In the genomic region with DNA sequence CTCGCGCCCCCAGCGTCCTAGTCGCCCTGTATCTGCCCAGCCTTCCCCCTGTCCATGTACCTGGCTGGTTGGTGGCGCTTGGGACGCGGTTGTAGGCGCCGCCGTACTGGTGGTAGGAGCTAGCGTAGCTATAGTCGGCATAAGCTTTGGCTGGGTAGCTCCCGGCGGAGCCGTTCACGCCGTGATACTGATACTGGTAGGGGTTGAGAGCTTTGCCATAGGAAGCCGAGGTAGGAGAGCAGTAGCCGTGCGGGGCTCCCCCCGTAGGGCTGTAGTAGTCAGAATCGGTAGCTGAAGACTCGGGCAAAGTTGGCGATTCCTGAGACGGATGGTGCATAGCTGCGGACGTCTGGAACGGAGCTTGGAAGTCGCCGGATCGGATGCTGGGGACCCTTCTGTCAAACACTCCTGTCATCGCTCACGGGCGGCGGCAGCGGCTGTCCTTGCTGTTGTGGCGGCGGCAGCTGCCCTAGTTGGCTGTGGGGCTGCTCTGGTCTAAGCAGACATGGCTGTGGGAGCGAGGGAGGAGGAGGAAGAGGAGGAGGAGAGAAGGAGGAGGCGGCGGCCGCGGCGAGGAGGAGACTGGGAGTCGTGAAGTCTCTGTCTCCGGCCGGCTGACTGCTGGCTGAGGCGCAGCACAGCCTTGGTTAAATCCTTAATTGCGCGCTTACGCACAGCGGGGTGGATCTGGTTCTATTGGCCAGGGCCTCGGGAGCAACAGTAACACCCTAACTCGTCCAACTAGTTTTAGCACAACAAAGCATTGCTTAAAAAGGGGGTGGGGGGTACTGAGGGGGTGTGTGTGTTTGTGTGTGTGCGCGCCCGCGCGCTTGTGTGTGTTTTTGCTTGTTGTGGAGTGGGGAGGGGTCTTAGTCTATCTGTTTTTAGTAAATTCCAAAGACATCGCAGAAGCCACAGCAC, we compare ENCODE assay signal across 1 cellular context.
A peak's percentile ranks its signal among the peaks of the same experiment; 100 is the strongest.
TF ChIP-seq lines count a peak whose summit lies in the region.

A gene (minus strand): TSS at position 623 of the 921 bp plus-strand sequence. CDS start 208 bp downstream, at position 415.

TF ChIP-seq in HepG2, 621 proteins besides CTCF, POLR2A, EP300 and RAD21 (continued from another document and continues in another):
- TF ChIP-seq, protein P1, sequence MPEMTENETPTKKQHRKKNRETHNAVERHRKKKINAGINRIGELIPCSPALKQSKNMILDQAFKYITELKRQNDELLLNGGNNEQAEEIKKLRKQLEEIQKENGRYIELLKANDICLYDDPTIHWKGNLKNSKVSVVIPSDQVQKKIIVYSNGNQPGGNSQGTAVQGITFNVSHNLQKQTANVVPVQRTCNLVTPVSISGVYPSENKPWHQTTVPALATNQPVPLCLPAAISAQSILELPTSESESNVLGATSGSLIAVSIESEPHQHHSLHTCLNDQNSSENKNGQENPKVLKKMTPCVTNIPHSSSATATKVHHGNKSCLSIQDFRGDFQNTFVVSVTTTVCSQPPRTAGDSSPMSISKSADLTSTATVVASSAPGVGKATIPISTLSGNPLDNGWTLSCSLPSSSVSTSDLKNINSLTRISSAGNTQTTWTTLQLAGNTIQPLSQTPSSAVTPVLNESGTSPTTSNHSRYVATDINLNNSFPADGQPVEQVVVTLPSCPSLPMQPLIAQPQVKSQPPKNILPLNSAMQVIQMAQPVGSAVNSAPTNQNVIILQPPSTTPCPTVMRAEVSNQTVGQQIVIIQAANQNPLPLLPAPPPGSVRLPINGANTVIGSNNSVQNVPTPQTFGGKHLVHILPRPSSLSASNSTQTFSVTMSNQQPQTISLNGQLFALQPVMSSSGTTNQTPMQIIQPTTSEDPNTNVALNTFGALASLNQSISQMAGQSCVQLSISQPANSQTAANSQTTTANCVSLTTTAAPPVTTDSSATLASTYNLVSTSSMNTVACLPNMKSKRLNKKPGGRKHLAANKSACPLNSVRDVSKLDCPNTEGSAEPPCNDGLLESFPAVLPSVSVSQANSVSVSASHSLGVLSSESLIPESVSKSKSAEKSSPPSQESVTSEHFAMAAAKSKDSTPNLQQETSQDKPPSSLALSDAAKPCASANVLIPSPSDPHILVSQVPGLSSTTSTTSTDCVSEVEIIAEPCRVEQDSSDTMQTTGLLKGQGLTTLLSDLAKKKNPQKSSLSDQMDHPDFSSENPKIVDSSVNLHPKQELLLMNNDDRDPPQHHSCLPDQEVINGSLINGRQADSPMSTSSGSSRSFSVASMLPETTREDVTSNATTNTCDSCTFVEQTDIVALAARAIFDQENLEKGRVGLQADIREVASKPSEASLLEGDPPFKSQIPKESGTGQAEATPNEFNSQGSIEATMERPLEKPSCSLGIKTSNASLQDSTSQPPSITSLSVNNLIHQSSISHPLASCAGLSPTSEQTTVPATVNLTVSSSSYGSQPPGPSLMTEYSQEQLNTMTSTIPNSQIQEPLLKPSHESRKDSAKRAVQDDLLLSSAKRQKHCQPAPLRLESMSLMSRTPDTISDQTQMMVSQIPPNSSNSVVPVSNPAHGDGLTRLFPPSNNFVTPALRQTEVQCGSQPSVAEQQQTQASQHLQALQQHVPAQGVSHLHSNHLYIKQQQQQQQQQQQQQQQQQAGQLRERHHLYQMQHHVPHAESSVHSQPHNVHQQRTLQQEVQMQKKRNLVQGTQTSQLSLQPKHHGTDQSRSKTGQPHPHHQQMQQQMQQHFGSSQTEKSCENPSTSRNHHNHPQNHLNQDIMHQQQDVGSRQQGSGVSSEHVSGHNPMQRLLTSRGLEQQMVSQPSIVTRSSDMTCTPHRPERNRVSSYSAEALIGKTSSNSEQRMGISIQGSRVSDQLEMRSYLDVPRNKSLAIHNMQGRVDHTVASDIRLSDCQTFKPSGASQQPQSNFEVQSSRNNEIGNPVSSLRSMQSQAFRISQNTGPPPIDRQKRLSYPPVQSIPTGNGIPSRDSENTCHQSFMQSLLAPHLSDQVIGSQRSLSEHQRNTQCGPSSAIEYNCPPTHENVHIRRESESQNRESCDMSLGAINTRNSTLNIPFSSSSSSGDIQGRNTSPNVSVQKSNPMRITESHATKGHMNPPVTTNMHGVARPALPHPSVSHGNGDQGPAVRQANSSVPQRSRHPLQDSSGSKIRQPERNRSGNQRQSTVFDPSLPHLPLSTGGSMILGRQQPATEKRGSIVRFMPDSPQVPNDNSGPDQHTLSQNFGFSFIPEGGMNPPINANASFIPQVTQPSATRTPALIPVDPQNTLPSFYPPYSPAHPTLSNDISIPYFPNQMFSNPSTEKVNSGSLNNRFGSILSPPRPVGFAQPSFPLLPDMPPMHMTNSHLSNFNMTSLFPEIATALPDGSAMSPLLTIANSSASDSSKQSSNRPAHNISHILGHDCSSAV (CRISPR knock-in tag; IDR thresholded peaks at IDR 0.05; ENCODE audit: borderline replicate concordance), result no peak
- TF ChIP-seq ZMAT3 (CRISPR knock-in tag; conservative IDR thresholded peaks at IDR 0.05) (no peak), ETV6 (CRISPR knock-in tag; conservative IDR thresholded peaks at IDR 0.05) (no peak), RELA (CRISPR knock-in tag; IDR thresholded peaks at IDR 0.05) (no peak), ZNF260 (CRISPR knock-in tag; IDR thresholded peaks at IDR 0.05; ENCODE audit: borderline replicate concordance, low read depth) (no peak), ZFP36L1 (CRISPR knock-in tag; IDR thresholded peaks at IDR 0.05) (no peak), ZNF850 (CRISPR knock-in tag; conservative IDR thresholded peaks at IDR 0.05) (no peak), CEBPG (CRISPR knock-in tag; IDR thresholded peaks at IDR 0.05) (no peak), HNRNPLL (IDR thresholded peaks at IDR 0.05; ENCODE audit: low read depth, low read length, poor library complexity, severe bottlenecking) (peak; percentile 88), ZSCAN12 (CRISPR knock-in tag; IDR thresholded peaks at IDR 0.05) (no peak), ZSCAN21 (CRISPR knock-in tag; IDR thresholded peaks at IDR 0.05; ENCODE audit: borderline replicate concordance) (0 out of 2 replicates have a peak, but pooled peaks have one; percentile 30), ELF3 (CRISPR knock-in tag; IDR thresholded peaks at IDR 0.05) (no peak), KDM2A (CRISPR knock-in tag; IDR thresholded peaks at IDR 0.05; ENCODE audit: borderline replicate concordance, low read depth) (peak; percentile 9; the same call in 1 of the 2 replicates)
- TF ChIP-seq, protein P2, sequence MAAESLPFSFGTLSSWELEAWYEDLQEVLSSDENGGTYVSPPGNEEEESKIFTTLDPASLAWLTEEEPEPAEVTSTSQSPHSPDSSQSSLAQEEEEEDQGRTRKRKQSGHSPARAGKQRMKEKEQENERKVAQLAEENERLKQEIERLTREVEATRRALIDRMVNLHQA (CRISPR knock-in tag; IDR thresholded peaks at IDR 0.05), result no peak
- TF ChIP-seq, protein P3, sequence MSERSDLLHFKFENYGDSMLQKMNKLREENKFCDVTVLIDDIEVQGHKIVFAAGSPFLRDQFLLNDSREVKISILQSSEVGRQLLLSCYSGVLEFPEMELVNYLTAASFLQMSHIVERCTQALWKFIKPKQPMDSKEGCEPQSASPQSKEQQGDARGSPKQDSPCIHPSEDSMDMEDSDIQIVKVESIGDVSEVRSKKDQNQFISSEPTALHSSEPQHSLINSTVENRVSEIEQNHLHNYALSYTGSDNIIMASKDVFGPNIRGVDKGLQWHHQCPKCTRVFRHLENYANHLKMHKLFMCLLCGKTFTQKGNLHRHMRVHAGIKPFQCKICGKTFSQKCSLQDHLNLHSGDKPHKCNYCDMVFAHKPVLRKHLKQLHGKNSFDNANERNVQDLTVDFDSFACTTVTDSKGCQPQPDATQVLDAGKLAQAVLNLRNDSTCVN (CRISPR knock-in tag; IDR thresholded peaks at IDR 0.05; ENCODE audit: borderline replicate concordance), result no peak
- TF ChIP-seq, protein P4, sequence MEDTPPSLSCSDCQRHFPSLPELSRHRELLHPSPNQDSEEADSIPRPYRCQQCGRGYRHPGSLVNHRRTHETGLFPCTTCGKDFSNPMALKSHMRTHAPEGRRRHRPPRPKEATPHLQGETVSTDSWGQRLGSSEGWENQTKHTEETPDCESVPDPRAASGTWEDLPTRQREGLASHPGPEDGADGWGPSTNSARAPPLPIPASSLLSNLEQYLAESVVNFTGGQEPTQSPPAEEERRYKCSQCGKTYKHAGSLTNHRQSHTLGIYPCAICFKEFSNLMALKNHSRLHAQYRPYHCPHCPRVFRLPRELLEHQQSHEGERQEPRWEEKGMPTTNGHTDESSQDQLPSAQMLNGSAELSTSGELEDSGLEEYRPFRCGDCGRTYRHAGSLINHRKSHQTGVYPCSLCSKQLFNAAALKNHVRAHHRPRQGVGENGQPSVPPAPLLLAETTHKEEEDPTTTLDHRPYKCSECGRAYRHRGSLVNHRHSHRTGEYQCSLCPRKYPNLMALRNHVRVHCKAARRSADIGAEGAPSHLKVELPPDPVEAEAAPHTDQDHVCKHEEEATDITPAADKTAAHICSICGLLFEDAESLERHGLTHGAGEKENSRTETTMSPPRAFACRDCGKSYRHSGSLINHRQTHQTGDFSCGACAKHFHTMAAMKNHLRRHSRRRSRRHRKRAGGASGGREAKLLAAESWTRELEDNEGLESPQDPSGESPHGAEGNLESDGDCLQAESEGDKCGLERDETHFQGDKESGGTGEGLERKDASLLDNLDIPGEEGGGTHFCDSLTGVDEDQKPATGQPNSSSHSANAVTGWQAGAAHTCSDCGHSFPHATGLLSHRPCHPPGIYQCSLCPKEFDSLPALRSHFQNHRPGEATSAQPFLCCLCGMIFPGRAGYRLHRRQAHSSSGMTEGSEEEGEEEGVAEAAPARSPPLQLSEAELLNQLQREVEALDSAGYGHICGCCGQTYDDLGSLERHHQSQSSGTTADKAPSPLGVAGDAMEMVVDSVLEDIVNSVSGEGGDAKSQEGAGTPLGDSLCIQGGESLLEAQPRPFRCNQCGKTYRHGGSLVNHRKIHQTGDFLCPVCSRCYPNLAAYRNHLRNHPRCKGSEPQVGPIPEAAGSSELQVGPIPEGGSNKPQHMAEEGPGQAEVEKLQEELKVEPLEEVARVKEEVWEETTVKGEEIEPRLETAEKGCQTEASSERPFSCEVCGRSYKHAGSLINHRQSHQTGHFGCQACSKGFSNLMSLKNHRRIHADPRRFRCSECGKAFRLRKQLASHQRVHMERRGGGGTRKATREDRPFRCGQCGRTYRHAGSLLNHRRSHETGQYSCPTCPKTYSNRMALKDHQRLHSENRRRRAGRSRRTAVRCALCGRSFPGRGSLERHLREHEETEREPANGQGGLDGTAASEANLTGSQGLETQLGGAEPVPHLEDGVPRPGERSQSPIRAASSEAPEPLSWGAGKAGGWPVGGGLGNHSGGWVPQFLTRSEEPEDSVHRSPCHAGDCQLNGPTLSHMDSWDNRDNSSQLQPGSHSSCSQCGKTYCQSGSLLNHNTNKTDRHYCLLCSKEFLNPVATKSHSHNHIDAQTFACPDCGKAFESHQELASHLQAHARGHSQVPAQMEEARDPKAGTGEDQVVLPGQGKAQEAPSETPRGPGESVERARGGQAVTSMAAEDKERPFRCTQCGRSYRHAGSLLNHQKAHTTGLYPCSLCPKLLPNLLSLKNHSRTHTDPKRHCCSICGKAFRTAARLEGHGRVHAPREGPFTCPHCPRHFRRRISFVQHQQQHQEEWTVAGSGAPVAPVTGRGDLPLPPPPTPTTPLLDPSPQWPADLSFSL (CRISPR knock-in tag; IDR thresholded peaks at IDR 0.05), result 0 out of 2 replicates have a peak, but pooled peaks have one; percentile 30
- TF ChIP-seq, protein P5, sequence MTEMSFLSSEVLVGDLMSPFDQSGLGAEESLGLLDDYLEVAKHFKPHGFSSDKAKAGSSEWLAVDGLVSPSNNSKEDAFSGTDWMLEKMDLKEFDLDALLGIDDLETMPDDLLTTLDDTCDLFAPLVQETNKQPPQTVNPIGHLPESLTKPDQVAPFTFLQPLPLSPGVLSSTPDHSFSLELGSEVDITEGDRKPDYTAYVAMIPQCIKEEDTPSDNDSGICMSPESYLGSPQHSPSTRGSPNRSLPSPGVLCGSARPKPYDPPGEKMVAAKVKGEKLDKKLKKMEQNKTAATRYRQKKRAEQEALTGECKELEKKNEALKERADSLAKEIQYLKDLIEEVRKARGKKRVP (CRISPR knock-in tag; IDR thresholded peaks at IDR 0.05), result 0 out of 4 replicates have a peak, but pooled peaks of 1 of the 2 experiments have one; percentile 9
- TF ChIP-seq, protein P6, sequence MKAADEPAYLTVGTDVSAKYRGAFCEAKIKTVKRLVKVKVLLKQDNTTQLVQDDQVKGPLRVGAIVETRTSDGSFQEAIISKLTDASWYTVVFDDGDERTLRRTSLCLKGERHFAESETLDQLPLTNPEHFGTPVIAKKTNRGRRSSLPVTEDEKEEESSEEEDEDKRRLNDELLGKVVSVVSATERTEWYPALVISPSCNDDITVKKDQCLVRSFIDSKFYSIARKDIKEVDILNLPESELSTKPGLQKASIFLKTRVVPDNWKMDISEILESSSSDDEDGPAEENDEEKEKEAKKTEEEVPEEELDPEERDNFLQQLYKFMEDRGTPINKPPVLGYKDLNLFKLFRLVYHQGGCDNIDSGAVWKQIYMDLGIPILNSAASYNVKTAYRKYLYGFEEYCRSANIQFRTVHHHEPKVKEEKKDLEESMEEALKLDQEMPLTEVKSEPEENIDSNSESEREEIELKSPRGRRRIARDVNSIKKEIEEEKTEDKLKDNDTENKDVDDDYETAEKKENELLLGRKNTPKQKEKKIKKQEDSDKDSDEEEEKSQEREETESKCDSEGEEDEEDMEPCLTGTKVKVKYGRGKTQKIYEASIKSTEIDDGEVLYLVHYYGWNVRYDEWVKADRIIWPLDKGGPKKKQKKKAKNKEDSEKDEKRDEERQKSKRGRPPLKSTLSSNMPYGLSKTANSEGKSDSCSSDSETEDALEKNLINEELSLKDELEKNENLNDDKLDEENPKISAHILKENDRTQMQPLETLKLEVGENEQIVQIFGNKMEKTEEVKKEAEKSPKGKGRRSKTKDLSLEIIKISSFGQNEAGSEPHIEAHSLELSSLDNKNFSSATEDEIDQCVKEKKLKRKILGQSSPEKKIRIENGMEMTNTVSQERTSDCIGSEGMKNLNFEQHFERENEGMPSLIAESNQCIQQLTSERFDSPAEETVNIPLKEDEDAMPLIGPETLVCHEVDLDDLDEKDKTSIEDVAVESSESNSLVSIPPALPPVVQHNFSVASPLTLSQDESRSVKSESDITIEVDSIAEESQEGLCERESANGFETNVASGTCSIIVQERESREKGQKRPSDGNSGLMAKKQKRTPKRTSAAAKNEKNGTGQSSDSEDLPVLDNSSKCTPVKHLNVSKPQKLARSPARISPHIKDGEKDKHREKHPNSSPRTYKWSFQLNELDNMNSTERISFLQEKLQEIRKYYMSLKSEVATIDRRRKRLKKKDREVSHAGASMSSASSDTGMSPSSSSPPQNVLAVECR (CRISPR knock-in tag; IDR thresholded peaks at IDR 0.05; ENCODE audit: borderline replicate concordance), result 0 out of 2 replicates have a peak, but pooled peaks have one; percentile 31
- TF ChIP-seq, protein P7, sequence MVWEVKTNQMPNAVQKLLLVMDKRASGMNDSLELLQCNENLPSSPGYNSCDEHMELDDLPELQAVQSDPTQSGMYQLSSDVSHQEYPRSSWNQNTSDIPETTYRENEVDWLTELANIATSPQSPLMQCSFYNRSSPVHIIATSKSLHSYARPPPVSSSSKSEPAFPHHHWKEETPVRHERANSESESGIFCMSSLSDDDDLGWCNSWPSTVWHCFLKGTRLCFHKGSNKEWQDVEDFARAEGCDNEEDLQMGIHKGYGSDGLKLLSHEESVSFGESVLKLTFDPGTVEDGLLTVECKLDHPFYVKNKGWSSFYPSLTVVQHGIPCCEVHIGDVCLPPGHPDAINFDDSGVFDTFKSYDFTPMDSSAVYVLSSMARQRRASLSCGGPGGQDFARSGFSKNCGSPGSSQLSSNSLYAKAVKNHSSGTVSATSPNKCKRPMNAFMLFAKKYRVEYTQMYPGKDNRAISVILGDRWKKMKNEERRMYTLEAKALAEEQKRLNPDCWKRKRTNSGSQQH (CRISPR knock-in tag; IDR thresholded peaks at IDR 0.05; ENCODE audit: low read depth), result no peak
